13 cellular contexts compared by ENCODE assay signal in genomic region chr5:67037171-67037570, GRCh38.
"Had no signal": no experiment of that assay in that cellular context is flagged by ENCODE, and none has a peak within 500 bp of the region (broad histone marks: within the 10 kb centered on the region; RNA-seq: fewer than 3 reads in every experiment).

No MANE protein-coding gene starts in this region.

- H3K27ac ChIP-seq: cardiac muscle cell, esophagus squamous epithelium, VCaP had no signal

- DNase-seq: activated CD4-positive, alpha-beta T cell treated with anti-CD3 and anti-CD28 coated beads for 1 hour; activated CD4-positive, alpha-beta T cell treated with anti-CD3 and anti-CD28 coated beads, Interleukin-2, amount 50 U/mL, for 48 hours; activated naive CD4-positive, alpha-beta T cell treated with anti-CD3 and anti-CD28 coated beads, Interleukin-2, amount 10 ng/mL, durations not matched to agents 7 days and 5 days; esophagus squamous epithelium; foreskin melanocyte; head of caudate nucleus; SK-N-SH; stimulated activated CD4-positive, alpha-beta T cell treated with anti-CD3 and anti-CD28 coated beads, Interleukin-12 subunit alpha, Interleukin-12 subunit beta, amount 100 ng/mL, for 4 hours; stimulated activated CD4-positive, alpha-beta T cell treated with anti-CD3 and anti-CD28 coated beads, Interleukin-2, amount 100 ng/mL, for 24 hours; T-cell; T1000 had no signal

- H3K9me3 ChIP-seq: esophagus squamous epithelium, SK-N-SH had no signal

- H3K4me3 ChIP-seq: cardiac muscle cell, esophagus squamous epithelium had no signal

- H3K36me3 ChIP-seq: cardiac muscle cell had no signal

- H3K27me3 ChIP-seq: cardiac muscle cell, esophagus squamous epithelium had no signal

- ATAC-seq: T-cell had no signal
